17 cellular contexts compared by ENCODE assay signal in the genomic region with DNA sequence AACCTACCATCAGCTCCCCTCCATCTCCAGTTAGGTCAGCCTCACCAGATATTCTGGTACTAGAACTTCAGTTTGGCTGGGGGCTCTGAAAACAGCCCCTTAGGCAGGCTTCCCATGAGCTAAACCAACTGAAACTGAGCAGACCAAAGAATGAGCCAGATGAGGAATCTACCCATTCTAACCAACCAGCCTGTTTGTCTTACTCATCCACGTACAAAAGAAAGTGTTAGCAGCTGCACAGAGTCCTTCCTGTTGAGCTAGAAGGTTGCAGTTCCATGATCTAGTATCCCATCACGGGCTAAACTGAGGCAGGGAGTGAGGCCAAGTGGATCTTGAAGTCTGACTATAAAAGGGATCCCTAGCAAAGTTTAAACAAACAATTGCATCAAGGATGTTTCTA. TPM values are rescaled to one million over a fixed set of nuclear protein-coding genes. Genes with fewer than 3 reads are reported as not detected.
DNase-seq lines count a peak whose midpoint lies in the region; ATAC-seq lines count a peak whose summit lies in the region.
"Had no signal": no experiment of that assay in that cellular context is flagged by ENCODE, and none has a peak within 500 bp of the region (broad histone marks: within the 10 kb centered on the region; RNA-seq: fewer than 3 reads in every experiment).

No MANE protein-coding gene starts in this region.

- intact Hi-C loops in activated CD4-positive, alpha-beta T cell treated with anti-CD3 and anti-CD28 coated beads, Interleukin-2, amount 10 ng/mL, durations not matched to agents 24 days and 14 days (cut with micrococcal nuclease): no loop called here
- intact Hi-C loops in head of caudate nucleus (cut with DNase I): no loop called here

- no peaks in the 10 kb centered on the region for H3K9me3 Mint-ChIP-seq in activated CD4-positive, alpha-beta T cell treated with anti-CD3 and anti-CD28 coated beads, Interleukin-2, amount 10 ng/mL, durations not matched to agents 24 days and 14 days
- no peaks in the 10 kb centered on the region for H3K9me3 Mint-ChIP-seq in activated T-helper 17 cell treated with anti-CD3 and anti-CD28 coated beads, Interleukin-2, amount 50 U/mL, for 72 hours
- H3K9me3 Mint-ChIP-seq: CD4-positive, CD25-positive, alpha-beta regulatory T cell had no signal

- H3K4me3 Mint-ChIP-seq in activated CD4-positive, alpha-beta T cell treated with anti-CD3 and anti-CD28 coated beads, Interleukin-2, amount 10 ng/mL, durations not matched to agents 24 days and 14 days: no peak overlapping the region
- no peak overlapping the region for H3K4me3 Mint-ChIP-seq in activated T-helper 17 cell treated with anti-CD3 and anti-CD28 coated beads, Interleukin-2, amount 50 U/mL, for 72 hours
- H3K4me3 Mint-ChIP-seq: CD4-positive, CD25-positive, alpha-beta regulatory T cell had no signal

- H3K27ac Mint-ChIP-seq in activated CD4-positive, alpha-beta T cell treated with anti-CD3 and anti-CD28 coated beads, Interleukin-2, amount 10 ng/mL, durations not matched to agents 24 days and 14 days: no peak overlapping the region
- no peak overlapping the region for H3K27ac Mint-ChIP-seq in activated T-helper 17 cell treated with anti-CD3 and anti-CD28 coated beads, Interleukin-2, amount 50 U/mL, for 72 hours

- peak; percentile 54 for DNase-seq in activated CD4-positive, alpha-beta T cell treated with anti-CD3 and anti-CD28 coated beads, Interleukin-2, amount 10 ng/mL, durations not matched to agents 24 days and 14 days
- no peak for DNase-seq in activated CD4-positive, alpha-beta T cell treated with anti-CD3 and anti-CD28 coated beads, Interleukin-2, amount 50 U/mL, for 48 hours
- peak; percentile 1 for DNase-seq in H4 (ENCODE audit: low spot score)
- DNase-seq in islet precursor cell: peak; percentile 23
- no peak for DNase-seq in DMS153 (lab: John Stamatoyannopoulos, UW)
- no peak for DNase-seq in head of caudate nucleus
- no peak for DNase-seq in mesenteric fat pad (ENCODE audit: low spot score)
- DNase-seq: BE2C; Caco-2; CD4-positive, CD25-positive, alpha-beta regulatory T cell; NCI-H1092 treated with DMSO at 0.1 percent for 48 hours; NCI-H146; NCI-H2029 treated with DMSO at 0.1 percent for 48 hours; NCI-H2171; NCI-H526 had no signal

- H3K27me3 Mint-ChIP-seq in activated CD4-positive, alpha-beta T cell treated with anti-CD3 and anti-CD28 coated beads, Interleukin-2, amount 10 ng/mL, durations not matched to agents 24 days and 14 days: no peaks in the 10 kb centered on the region
- no peaks in the 10 kb centered on the region for H3K27me3 Mint-ChIP-seq in activated T-helper 17 cell treated with anti-CD3 and anti-CD28 coated beads, Interleukin-2, amount 50 U/mL, for 72 hours
- H3K27me3 Mint-ChIP-seq: CD4-positive, CD25-positive, alpha-beta regulatory T cell had no signal

- peaks cover 18% of the 10 kb centered on the region for H3K4me1 Mint-ChIP-seq in activated CD4-positive, alpha-beta T cell treated with anti-CD3 and anti-CD28 coated beads, Interleukin-2, amount 10 ng/mL, durations not matched to agents 24 days and 14 days
- no peaks in the 10 kb centered on the region for H3K4me1 Mint-ChIP-seq in activated T-helper 17 cell treated with anti-CD3 and anti-CD28 coated beads, Interleukin-2, amount 50 U/mL, for 72 hours
- H3K4me1 Mint-ChIP-seq: CD4-positive, CD25-positive, alpha-beta regulatory T cell had no signal

- ATAC-seq in activated T-helper 17 cell treated with anti-CD3 and anti-CD28 coated beads, Interleukin-2, amount 50 U/mL, for 72 hours (replicated peaks): peak; percentile 37
- ATAC-seq: Right ventricle myocardium inferior had no signal

- H3K36me3 Mint-ChIP-seq in activated CD4-positive, alpha-beta T cell treated with anti-CD3 and anti-CD28 coated beads, Interleukin-2, amount 10 ng/mL, durations not matched to agents 24 days and 14 days (ENCODE audit: low read depth): no peaks in the 10 kb centered on the region
- H3K36me3 Mint-ChIP-seq in activated T-helper 17 cell treated with anti-CD3 and anti-CD28 coated beads, Interleukin-2, amount 50 U/mL, for 72 hours (ENCODE audit: low read depth): no peaks in the 10 kb centered on the region
- H3K36me3 Mint-ChIP-seq: CD4-positive, CD25-positive, alpha-beta regulatory T cell had no signal

RNA-seq across cellular contexts. Expression of a gene that starts 17.5 kb away (rescaled TPM):
- not detected in 2 replicates for total RNA-seq in activated CD4-positive, alpha-beta T cell treated with anti-CD3 and anti-CD28 coated beads, Interleukin-2, amount 10 ng/mL, durations not matched to agents 24 days and 14 days
- total RNA-seq in H4 (2014; rRNA removed; shearing (Covaris generic)): 0.08 TPM in 1 of 2 replicates, not detected in the other
- total RNA-seq in activated T-helper 17 cell treated with anti-CD3 and anti-CD28 coated beads, Interleukin-2, amount 50 U/mL, for 72 hours: not detected
- not detected for total RNA-seq in mesenteric fat pad
- total RNA-seq: Caco-2; CD4-positive, CD25-positive, alpha-beta regulatory T cell; Right ventricle myocardium inferior had no signal

RNA-seq across cellular contexts. Expression of a gene that starts 20.0 kb away (rescaled TPM):
- total RNA-seq in activated CD4-positive, alpha-beta T cell treated with anti-CD3 and anti-CD28 coated beads, Interleukin-2, amount 10 ng/mL, durations not matched to agents 24 days and 14 days: not detected in 2 replicates
- total RNA-seq in H4 (2014; rRNA removed; shearing (Covaris generic)): not detected in 2 replicates
- not detected for total RNA-seq in activated T-helper 17 cell treated with anti-CD3 and anti-CD28 coated beads, Interleukin-2, amount 50 U/mL, for 72 hours
- not detected for total RNA-seq in mesenteric fat pad
- total RNA-seq: Caco-2; CD4-positive, CD25-positive, alpha-beta regulatory T cell; Right ventricle myocardium inferior had no signal

RNA-seq across cellular contexts. Expression of a gene that starts 25.3 kb away (rescaled TPM):
- total RNA-seq in activated CD4-positive, alpha-beta T cell treated with anti-CD3 and anti-CD28 coated beads, Interleukin-2, amount 10 ng/mL, durations not matched to agents 24 days and 14 days: 0.28 TPM in 1 of 2 replicates, not detected in the other
- total RNA-seq in H4 (2014; rRNA removed; shearing (Covaris generic)): not detected in 2 replicates
- total RNA-seq in activated T-helper 17 cell treated with anti-CD3 and anti-CD28 coated beads, Interleukin-2, amount 50 U/mL, for 72 hours: not detected
- total RNA-seq in mesenteric fat pad: not detected
- total RNA-seq: CD4-positive, CD25-positive, alpha-beta regulatory T cell; Right ventricle myocardium inferior had no signal

RNA-seq across cellular contexts. Expression of a gene that starts 29.0 kb away (rescaled TPM):
- 24.8 and 28.6 TPM in 2 replicates for total RNA-seq in activated CD4-positive, alpha-beta T cell treated with anti-CD3 and anti-CD28 coated beads, Interleukin-2, amount 10 ng/mL, durations not matched to agents 24 days and 14 days
- 15.7 and 22.0 TPM in 2 replicates for total RNA-seq in H4 (2014; rRNA removed; shearing (Covaris generic))
- 10 to 100 TPM; 42.7 to 53.2 TPM for total RNA-seq in activated T-helper 17 cell treated with anti-CD3 and anti-CD28 coated beads, Interleukin-2, amount 50 U/mL, for 72 hours
- total RNA-seq in mesenteric fat pad: 19.8 TPM

Comparison
In these comparisons a context has a peak if more than half of its experiments do, and no peak if none do; other contexts are left out.
1. DNase-seq: peak in activated CD4-positive, alpha-beta T cell treated with anti-CD3 and anti-CD28 coated beads, Interleukin-2, amount 10 ng/mL, durations not matched to agents 24 days and 14 days (single experiment), H4 (single experiment) and islet precursor cell (single experiment); none in activated CD4-positive, alpha-beta T cell treated with anti-CD3 and anti-CD28 coated beads, Interleukin-2, amount 50 U/mL, for 48 hours (0 of 2), DMS153 (single experiment), head of caudate nucleus (0 of 42) and mesenteric fat pad (single experiment).